Comparison of ENCODE assay signal across 1 cellular context in the genomic region with DNA sequence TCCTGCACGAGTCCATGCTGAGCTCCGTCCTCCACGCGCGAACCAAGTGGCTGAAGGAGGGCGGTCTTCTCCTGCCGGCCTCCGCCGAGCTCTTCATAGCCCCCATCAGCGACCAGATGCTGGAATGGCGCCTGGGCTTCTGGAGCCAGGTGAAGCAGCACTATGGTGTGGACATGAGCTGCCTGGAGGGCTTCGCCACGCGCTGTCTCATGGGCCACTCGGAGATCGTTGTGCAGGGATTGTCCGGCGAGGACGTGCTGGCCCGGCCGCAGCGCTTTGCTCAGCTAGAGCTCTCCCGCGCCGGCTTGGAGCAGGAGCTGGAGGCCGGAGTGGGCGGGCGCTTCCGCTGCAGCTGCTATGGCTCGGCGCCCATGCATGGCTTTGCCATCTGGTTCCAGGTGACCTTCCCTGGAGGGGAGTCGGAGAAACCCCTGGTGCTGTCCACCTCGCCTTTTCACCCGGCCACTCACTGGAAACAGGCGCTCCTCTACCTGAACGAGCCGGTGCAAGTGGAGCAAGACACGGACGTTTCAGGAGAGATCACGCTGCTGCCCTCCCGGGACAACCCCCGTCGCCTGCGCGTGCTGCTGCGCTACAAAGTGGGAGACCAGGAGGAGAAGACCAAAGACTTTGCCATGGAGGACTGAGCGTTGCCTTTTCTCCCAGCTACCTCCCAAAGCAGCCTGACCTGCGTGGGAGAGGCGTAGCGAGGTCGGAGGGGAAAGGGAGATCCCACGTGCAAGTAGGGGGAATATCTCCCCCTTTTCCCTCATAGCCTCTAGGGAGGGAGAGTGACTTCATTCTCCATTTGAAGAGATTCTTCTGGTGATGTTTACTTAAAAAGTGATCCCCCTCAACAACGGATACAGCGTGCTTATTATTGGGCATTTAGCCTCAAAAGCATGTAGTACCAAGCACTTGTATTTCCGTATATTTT.
A peak's percentile ranks its signal among the peaks of the same experiment; 100 is the strongest.
TF ChIP-seq lines count a peak whose summit lies in the region.

No MANE protein-coding gene starts in this region.

TF ChIP-seq in GM12878, 131 proteins besides CTCF, POLR2A, EP300 and RAD21 (continued from another document):
- TF ChIP-seq, protein P1, sequence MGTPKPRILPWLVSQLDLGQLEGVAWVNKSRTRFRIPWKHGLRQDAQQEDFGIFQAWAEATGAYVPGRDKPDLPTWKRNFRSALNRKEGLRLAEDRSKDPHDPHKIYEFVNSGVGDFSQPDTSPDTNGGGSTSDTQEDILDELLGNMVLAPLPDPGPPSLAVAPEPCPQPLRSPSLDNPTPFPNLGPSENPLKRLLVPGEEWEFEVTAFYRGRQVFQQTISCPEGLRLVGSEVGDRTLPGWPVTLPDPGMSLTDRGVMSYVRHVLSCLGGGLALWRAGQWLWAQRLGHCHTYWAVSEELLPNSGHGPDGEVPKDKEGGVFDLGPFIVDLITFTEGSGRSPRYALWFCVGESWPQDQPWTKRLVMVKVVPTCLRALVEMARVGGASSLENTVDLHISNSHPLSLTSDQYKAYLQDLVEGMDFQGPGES (IDR thresholded peaks at IDR 0.05): no peak
- TF ChIP-seq, protein P2, sequence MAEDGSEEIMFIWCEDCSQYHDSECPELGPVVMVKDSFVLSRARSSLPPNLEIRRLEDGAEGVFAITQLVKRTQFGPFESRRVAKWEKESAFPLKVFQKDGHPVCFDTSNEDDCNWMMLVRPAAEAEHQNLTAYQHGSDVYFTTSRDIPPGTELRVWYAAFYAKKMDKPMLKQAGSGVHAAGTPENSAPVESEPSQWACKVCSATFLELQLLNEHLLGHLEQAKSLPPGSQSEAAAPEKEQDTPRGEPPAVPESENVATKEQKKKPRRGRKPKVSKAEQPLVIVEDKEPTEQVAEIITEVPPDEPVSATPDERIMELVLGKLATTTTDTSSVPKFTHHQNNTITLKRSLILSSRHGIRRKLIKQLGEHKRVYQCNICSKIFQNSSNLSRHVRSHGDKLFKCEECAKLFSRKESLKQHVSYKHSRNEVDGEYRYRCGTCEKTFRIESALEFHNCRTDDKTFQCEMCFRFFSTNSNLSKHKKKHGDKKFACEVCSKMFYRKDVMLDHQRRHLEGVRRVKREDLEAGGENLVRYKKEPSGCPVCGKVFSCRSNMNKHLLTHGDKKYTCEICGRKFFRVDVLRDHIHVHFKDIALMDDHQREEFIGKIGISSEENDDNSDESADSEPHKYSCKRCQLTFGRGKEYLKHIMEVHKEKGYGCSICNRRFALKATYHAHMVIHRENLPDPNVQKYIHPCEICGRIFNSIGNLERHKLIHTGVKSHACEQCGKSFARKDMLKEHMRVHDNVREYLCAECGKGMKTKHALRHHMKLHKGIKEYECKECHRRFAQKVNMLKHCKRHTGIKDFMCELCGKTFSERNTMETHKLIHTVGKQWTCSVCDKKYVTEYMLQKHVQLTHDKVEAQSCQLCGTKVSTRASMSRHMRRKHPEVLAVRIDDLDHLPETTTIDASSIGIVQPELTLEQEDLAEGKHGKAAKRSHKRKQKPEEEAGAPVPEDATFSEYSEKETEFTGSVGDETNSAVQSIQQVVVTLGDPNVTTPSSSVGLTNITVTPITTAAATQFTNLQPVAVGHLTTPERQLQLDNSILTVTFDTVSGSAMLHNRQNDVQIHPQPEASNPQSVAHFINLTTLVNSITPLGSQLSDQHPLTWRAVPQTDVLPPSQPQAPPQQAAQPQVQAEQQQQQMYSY (CRISPR knock-in tag; IDR thresholded peaks at IDR 0.05): no peak
- TF ChIP-seq MYC (IDR thresholded peaks at IDR 0.05; ENCODE audit: insufficient read depth, insufficient read length, insufficient replicate concordance, low read length, severe bottlenecking) (peak; percentile 2), USF1 (IDR thresholded peaks at IDR 0.05; ENCODE audit: borderline replicate concordance, extremely low read length, insufficient read depth, low read depth, low read length) (no peak), TAF1 (IDR thresholded peaks at IDR 0.05; ENCODE audit: borderline replicate concordance, low read depth, low read length) (no peak), HDAC2 (IDR thresholded peaks at IDR 0.05) (no peak), DPF2 (IDR thresholded peaks at IDR 0.05) (no peak; the same call in 1 of the 2 replicates), YY1 (IDR thresholded peaks at IDR 0.05; ENCODE audit: low read depth, low read length) (peak; percentile 52), MEF2B (IDR thresholded peaks at IDR 0.05; ENCODE audit: partially characterized antibody, poor library complexity, severe bottlenecking) (no peak), ZNF687 (IDR thresholded peaks at IDR 0.05) (no peak), PML (IDR thresholded peaks at IDR 0.05; ENCODE audit: low read length) (no peak), EED (IDR thresholded peaks at IDR 0.05; ENCODE audit: low read depth) (peak; percentile 54), RB1 (IDR thresholded peaks at IDR 0.05; ENCODE audit: borderline replicate concordance) (no peak), ZZZ3 (IDR thresholded peaks at IDR 0.05; ENCODE audit: control insufficient read depth, insufficient read length, low read depth) (no peak), CEBPB (IDR thresholded peaks at IDR 0.05; ENCODE audit: borderline replicate concordance in 1 of 2, low read depth in 2 of 2, low read length in 2 of 2) (no peak), ZNF207 (IDR thresholded peaks at IDR 0.05; ENCODE audit: borderline replicate concordance) (no peak), WRNIP1 (IDR thresholded peaks at IDR 0.05; ENCODE audit: borderline replicate concordance, low read depth, low read length) (no peak), FOXK2 (IDR thresholded peaks at IDR 0.05) (no peak), ZBTB40 (IDR thresholded peaks at IDR 0.05; ENCODE audit: borderline replicate concordance) (no peak), YBX1 (IDR thresholded peaks at IDR 0.05) (no peak), JUNB (IDR thresholded peaks at IDR 0.05) (no peak), RFX5 (IDR thresholded peaks at IDR 0.05; ENCODE audit: low read depth, low read length) (no peak), TARDBP (IDR thresholded peaks at IDR 0.05; ENCODE audit: borderline replicate concordance) (no peak), BCL3 (IDR thresholded peaks at IDR 0.05; ENCODE audit: borderline replicate concordance, insufficient read depth, low read depth, low read length, poor library complexity, severe bottlenecking) (no peak), NR2F1 (conservative IDR thresholded peaks at IDR 0.05) (no peak; the same call in 1 of the 2 replicates), TCF7 (IDR thresholded peaks at IDR 0.05; ENCODE audit: borderline replicate concordance) (no peak), CHD1 (IDR thresholded peaks at IDR 0.05; ENCODE audit: low read depth, low read length) (no peak), CHD2 (IDR thresholded peaks at IDR 0.05; ENCODE audit: borderline replicate concordance, low read depth, low read length) (no peak), KLF5 (IDR thresholded peaks at IDR 0.05; ENCODE audit: partially characterized antibody) (no peak)
- TF ChIP-seq, protein P3, sequence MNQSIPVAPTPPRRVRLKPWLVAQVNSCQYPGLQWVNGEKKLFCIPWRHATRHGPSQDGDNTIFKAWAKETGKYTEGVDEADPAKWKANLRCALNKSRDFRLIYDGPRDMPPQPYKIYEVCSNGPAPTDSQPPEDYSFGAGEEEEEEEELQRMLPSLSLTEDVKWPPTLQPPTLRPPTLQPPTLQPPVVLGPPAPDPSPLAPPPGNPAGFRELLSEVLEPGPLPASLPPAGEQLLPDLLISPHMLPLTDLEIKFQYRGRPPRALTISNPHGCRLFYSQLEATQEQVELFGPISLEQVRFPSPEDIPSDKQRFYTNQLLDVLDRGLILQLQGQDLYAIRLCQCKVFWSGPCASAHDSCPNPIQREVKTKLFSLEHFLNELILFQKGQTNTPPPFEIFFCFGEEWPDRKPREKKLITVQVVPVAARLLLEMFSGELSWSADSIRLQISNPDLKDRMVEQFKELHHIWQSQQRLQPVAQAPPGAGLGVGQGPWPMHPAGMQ (IDR thresholded peaks at IDR 0.05; ENCODE audit: borderline replicate concordance): no peak
- TF ChIP-seq, protein P4, sequence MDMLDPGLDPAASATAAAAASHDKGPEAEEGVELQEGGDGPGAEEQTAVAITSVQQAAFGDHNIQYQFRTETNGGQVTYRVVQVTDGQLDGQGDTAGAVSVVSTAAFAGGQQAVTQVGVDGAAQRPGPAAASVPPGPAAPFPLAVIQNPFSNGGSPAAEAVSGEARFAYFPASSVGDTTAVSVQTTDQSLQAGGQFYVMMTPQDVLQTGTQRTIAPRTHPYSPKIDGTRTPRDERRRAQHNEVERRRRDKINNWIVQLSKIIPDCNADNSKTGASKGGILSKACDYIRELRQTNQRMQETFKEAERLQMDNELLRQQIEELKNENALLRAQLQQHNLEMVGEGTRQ (IDR thresholded peaks at IDR 0.05; ENCODE audit: borderline replicate concordance, low read depth, low read length): no peak
- TF ChIP-seq, protein P5, sequence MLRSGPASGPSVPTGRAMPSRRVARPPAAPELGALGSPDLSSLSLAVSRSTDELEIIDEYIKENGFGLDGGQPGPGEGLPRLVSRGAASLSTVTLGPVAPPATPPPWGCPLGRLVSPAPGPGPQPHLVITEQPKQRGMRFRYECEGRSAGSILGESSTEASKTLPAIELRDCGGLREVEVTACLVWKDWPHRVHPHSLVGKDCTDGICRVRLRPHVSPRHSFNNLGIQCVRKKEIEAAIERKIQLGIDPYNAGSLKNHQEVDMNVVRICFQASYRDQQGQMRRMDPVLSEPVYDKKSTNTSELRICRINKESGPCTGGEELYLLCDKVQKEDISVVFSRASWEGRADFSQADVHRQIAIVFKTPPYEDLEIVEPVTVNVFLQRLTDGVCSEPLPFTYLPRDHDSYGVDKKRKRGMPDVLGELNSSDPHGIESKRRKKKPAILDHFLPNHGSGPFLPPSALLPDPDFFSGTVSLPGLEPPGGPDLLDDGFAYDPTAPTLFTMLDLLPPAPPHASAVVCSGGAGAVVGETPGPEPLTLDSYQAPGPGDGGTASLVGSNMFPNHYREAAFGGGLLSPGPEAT (IDR thresholded peaks at IDR 0.05; ENCODE audit: low read depth): 0 out of 2 replicates have a peak, but pooled peaks have one; percentile 3
